38 cellular contexts compared by ENCODE assay signal in genomic region chr12:52298677-52299076, GRCh38. TPM values are rescaled to one million over a fixed set of nuclear protein-coding genes. Genes with fewer than 3 reads are reported as not detected.
"Had no signal": no experiment of that assay in that cellular context is flagged by ENCODE, and none has a peak within 500 bp of the region (broad histone marks: within the 10 kb centered on the region; RNA-seq: fewer than 3 reads in every experiment).

No MANE protein-coding gene starts in this region.

- FAIRE-seq: astrocyte, bronchial epithelial cell had no signal

- H3K4me1 ChIP-seq: adrenal gland, ascending aorta, body of pancreas, breast epithelium had no signal

- H3K27ac ChIP-seq: adrenal gland, ascending aorta, body of pancreas, brain microvascular endothelial cell, breast epithelium, cardiac muscle cell had no signal

- ATAC-seq: activated naive CD4-positive, alpha-beta T cell treated with anti-CD3 and anti-CD28 coated beads, Interleukin-2, amount 50 U/mL, for 72 hours; activated naive CD8-positive, alpha-beta T cell treated with anti-CD3 and anti-CD28 coated beads, Interleukin-2, amount 50 U/mL, for 24 hours; activated T-cell treated with anti-CD3 and anti-CD28 coated beads, Interleukin-2, amount 50 U/mL, for 4 hours; activated T-cell treated with anti-CD3 and anti-CD28 coated beads, Interleukin-2, amount 50 U/mL, for 72 hours; activated T-helper 17 cell treated with anti-CD3 and anti-CD28 coated beads, Interleukin-2, amount 50 U/mL, for 72 hours; body of pancreas had no signal

- H3K27me3 ChIP-seq: adrenal gland, ascending aorta, body of pancreas, breast epithelium had no signal

- DNase-seq: activated effector memory CD4-positive, alpha-beta T cell treated with anti-CD3 and anti-CD28 coated beads, Interleukin-2, amount 50 U/mL, for 16 hours; activated effector memory CD4-positive, alpha-beta T cell treated with Interleukin-2 at 50 U/mL for 16 hours; activated gamma-delta T cell; activated gamma-delta T cell treated with Interleukin-2 at 50 U/mL for 16 hours; activated naive CD4-positive, alpha-beta T cell; activated naive CD4-positive, alpha-beta T cell treated with anti-CD3 and anti-CD28 coated beads for 36 hours; activated naive CD4-positive, alpha-beta T cell treated with anti-CD3 and anti-CD28 coated beads, Interleukin-2, amount 50 U/mL, for 16 hours; activated naive CD4-positive, alpha-beta T cell treated with Interleukin-2 at 50 U/mL for 16 hours; activated naive CD8-positive, alpha-beta T cell treated with anti-CD3 and anti-CD28 coated beads for 36 hours; activated naive CD8-positive, alpha-beta T cell treated with anti-CD3 and anti-CD28 coated beads, Interleukin-2, amount 10 ng/mL, durations not matched to agents 7 days and 5 days; activated naive CD8-positive, alpha-beta T cell treated with anti-CD3 and anti-CD28 coated beads, Interleukin-2, amount 50 U/mL, for 24 hours; activated T-cell treated with anti-CD3 and anti-CD28 coated beads, Interleukin-2, amount 50 U/mL, for 24 hours; activated T-cell treated with anti-CD3 and anti-CD28 coated beads, Interleukin-2, amount 50 U/mL, for 4 hours; activated T-cell treated with anti-CD3 and anti-CD28 coated beads, Interleukin-2, amount 50 U/mL, for 48 hours; activated T-cell treated with anti-CD3 and anti-CD28 coated beads, Interleukin-2, amount 50 U/mL, for 72 hours; adrenal gland; amniotic stem cell; amygdala; anterior cingulate cortex; body of pancreas; brain microvascular endothelial cell; caudate nucleus; central memory CD4-positive, alpha-beta T cell; cerebellar nuclear complex had no signal

- H3K36me3 ChIP-seq: adrenal gland, ascending aorta, brain microvascular endothelial cell, breast epithelium, cardiac muscle cell had no signal

- H3K9me3 ChIP-seq: adrenal gland, ascending aorta, body of pancreas, breast epithelium had no signal

- H3K4me3 ChIP-seq: adrenal gland, ascending aorta, body of pancreas, breast epithelium, cardiac muscle cell had no signal

RNA-seq across cellular contexts. Expression of gene KRT81, which starts 7.3 kb away (rescaled TPM):
- total RNA-seq: activated naive CD4-positive, alpha-beta T cell treated with anti-CD3 and anti-CD28 coated beads for 36 hours; activated naive CD4-positive, alpha-beta T cell treated with anti-CD3 and anti-CD28 coated beads, Interleukin-2, amount 50 U/mL, for 72 hours; activated naive CD8-positive, alpha-beta T cell treated with anti-CD3 and anti-CD28 coated beads for 36 hours; activated naive CD8-positive, alpha-beta T cell treated with anti-CD3 and anti-CD28 coated beads, Interleukin-2, amount 10 ng/mL, durations not matched to agents 7 days and 5 days; activated T-cell treated with anti-CD3 and anti-CD28 coated beads, Interleukin-2, amount 50 U/mL, for 72 hours; activated T-helper 1 cell treated with anti-CD3 and anti-CD28 coated beads, Interleukin-12 subunit alpha, Interleukin-12 subunit beta, Interleukin-2, Interleukin-4 antibody, amounts not matched to agents 30 ng/mL and 10 ng/mL and 1 ng/mL, durations not matched to agents 14 hours and 24 hours and 36 hours; activated T-helper 17 cell treated with anti-CD3 and anti-CD28 coated beads, Interleukin-2, amount 50 U/mL, for 72 hours; activated T-helper 2 cell treated with anti-CD3 and anti-CD28 coated beads, Interferon-gamma antibody, Interleukin-2, Interleukin-4, amounts not matched to agents 10 μg/mL and 5 μg/mL and 100 μg/mL, durations not matched to agents 14 hours and 24 hours and 36 hours; ascending aorta; body of pancreas; cardiac muscle cell; cardiac septum; cerebellum had no signal
- polyA plus RNA-seq: adrenal gland, cardiac muscle cell had no signal

RNA-seq across cellular contexts. Expression of gene KRT83, which starts 22.5 kb away (rescaled TPM):
- total RNA-seq: activated naive CD4-positive, alpha-beta T cell treated with anti-CD3 and anti-CD28 coated beads for 36 hours; activated naive CD4-positive, alpha-beta T cell treated with anti-CD3 and anti-CD28 coated beads, Interleukin-2, amount 50 U/mL, for 72 hours; activated naive CD8-positive, alpha-beta T cell treated with anti-CD3 and anti-CD28 coated beads for 36 hours; activated naive CD8-positive, alpha-beta T cell treated with anti-CD3 and anti-CD28 coated beads, Interleukin-2, amount 10 ng/mL, durations not matched to agents 7 days and 5 days; activated T-cell treated with anti-CD3 and anti-CD28 coated beads, Interleukin-2, amount 50 U/mL, for 4 hours; activated T-cell treated with anti-CD3 and anti-CD28 coated beads, Interleukin-2, amount 50 U/mL, for 72 hours; activated T-helper 1 cell treated with anti-CD3 and anti-CD28 coated beads, Interleukin-12 subunit alpha, Interleukin-12 subunit beta, Interleukin-2, Interleukin-4 antibody, amounts not matched to agents 30 ng/mL and 10 ng/mL and 1 ng/mL, durations not matched to agents 14 hours and 24 hours and 36 hours; activated T-helper 17 cell treated with anti-CD3 and anti-CD28 coated beads, Interleukin-2, amount 50 U/mL, for 72 hours; activated T-helper 2 cell treated with anti-CD3 and anti-CD28 coated beads, Interferon-gamma antibody, Interleukin-2, Interleukin-4, amounts not matched to agents 10 μg/mL and 5 μg/mL and 100 μg/mL, durations not matched to agents 14 hours and 24 hours and 36 hours; adrenal gland; aorta; ascending aorta; astrocyte; body of pancreas; bronchial epithelial cell; cardiac muscle cell; cardiac septum; cerebellum; chondrocyte had no signal
- polyA plus RNA-seq: adipose tissue, adrenal gland, aorta, cardiac muscle cell had no signal

RNA-seq across cellular contexts. Expression of gene KRT86, which starts 24.2 kb away (rescaled TPM):
- total RNA-seq: activated naive CD8-positive, alpha-beta T cell treated with anti-CD3 and anti-CD28 coated beads for 36 hours; activated T-cell treated with anti-CD3 and anti-CD28 coated beads, Interleukin-2, amount 50 U/mL, for 4 hours; cardiac muscle cell; cardiac septum; cerebellum had no signal
